In genomic region chr4:158169931-158170690, GRCh38 we compare ENCODE assay signal across 9 cellular contexts. TPM values are rescaled to one million over a fixed set of nuclear protein-coding genes. Genes with fewer than 3 reads are reported as not detected.
DNase-seq lines count a peak whose midpoint lies in the region; ATAC-seq, FAIRE-seq and TF ChIP-seq lines count a peak whose summit lies in the region.
"Had no signal": no experiment of that assay in that cellular context is flagged by ENCODE, and none has a peak within 500 bp of the region (broad histone marks: within the 10 kb centered on the region; RNA-seq: fewer than 3 reads in every experiment).

No MANE protein-coding gene starts in this region.

- peak; percentile 15 for DNase-seq in HCEC 1CT
- no peak for DNase-seq in WTC11 (ENCODE audit: low spot score)
- no peak for DNase-seq in keratinocyte (ENCODE audit: low read depth, low spot score)
- no peak for DNase-seq in mucosa of descending colon
- DNase-seq in stimulated activated CD4-positive, alpha-beta T cell treated with anti-CD3 and anti-CD28 coated beads, Interleukin-15, amount 100 ng/mL, for 24 hours = no peak

- H3K27ac ChIP-seq in keratinocyte (ENCODE audit: control insufficient read depth, insufficient read depth, low read length) (no peak overlapping the region), stomach smooth muscle (ENCODE audit: low read length) (peak overlapping the region; percentile 42)
- H3K27ac ChIP-seq: SJSA1 had no signal

- POLR2A ChIA-PET in WTC11 (lab: Charles Lee) = no interaction called here

- TF ChIP-seq CTCF in WTC11 (IDR thresholded peaks at IDR 0.05) (no peak), keratinocyte (optimal IDR thresholded peaks at IDR 0.05 in 1 of 3, IDR thresholded peaks at IDR 0.05 in 1 of 3, conservative IDR thresholded peaks at IDR 0.05 in 1 of 3; ENCODE audit: extremely low read depth in 1 of 3, insufficient read depth in 2 of 3, low read length in 3 of 3) (no peak), mucosa of descending colon (IDR thresholded peaks at IDR 0.05) (no peak)

- H3K4me1 Mint-ChIP-seq in WTC11 = peaks cover 8% of the 10 kb centered on the region

- no peak overlapping the region for H3K4me3 Mint-ChIP-seq in WTC11

- FAIRE-seq in keratinocyte (lab: Jason Lieb, UNC) = no peak

- H2AFZ ChIP-seq in keratinocyte (ENCODE audit: control insufficient read depth, low read length) = peak overlapping the region; percentile 8

- H3K36me3 Mint-ChIP-seq in WTC11 = no peaks in the 10 kb centered on the region

- H3K4me1 ChIP-seq in keratinocyte (ENCODE audit: control insufficient read depth, extremely low read depth, insufficient read depth, low read length) (peaks cover 17% of the 10 kb centered on the region), stomach smooth muscle (ENCODE audit: control insufficient read depth, insufficient read depth, low read length) (peaks cover 20% of the 10 kb centered on the region), mucosa of descending colon (ENCODE audit: low read depth) (peaks cover 13% of the 10 kb centered on the region)

- ATAC-seq in WTC11 (peak; percentile 87), mucosa of descending colon (no peak), GM19397 (IDR thresholded peaks at IDR 0.05; ENCODE audit: unreplicated experiment) (no peak), HG02623 (IDR thresholded peaks at IDR 0.05; ENCODE audit: unreplicated experiment) (no peak)

- CTCF ChIA-PET in WTC11 (lab: Charles Lee) = interaction anchor here (0.7 to 3.1 kb wide), 7 partner anchors 12 to 166 kb away, joined by 3 to 12 read pairs (median 6); no protein-coding TSS in a partner anchor

- H3K4me3 ChIP-seq in keratinocyte (ENCODE audit: control insufficient read depth in 2 of 3, extremely low read depth in 1 of 3, insufficient read depth in 2 of 3, low read depth in 1 of 3, low read length in 3 of 3) (no peak overlapping the region), stomach smooth muscle (ENCODE audit: low read length in 2 of 2) (peak overlapping the region; percentile 71 to 76), mucosa of descending colon (no peak overlapping the region)
- H3K4me3 ChIP-seq: SJSA1 had no signal

- no peaks in the 10 kb centered on the region for H4K20me1 ChIP-seq in keratinocyte (ENCODE audit: control insufficient read depth, extremely low read depth, insufficient read depth, low read length)

- no peak overlapping the region for H3K27ac Mint-ChIP-seq in WTC11

- no peaks in the 10 kb centered on the region for H3K36me3 ChIP-seq in keratinocyte (ENCODE audit: control insufficient read depth in 2 of 2, extremely low read depth in 1 of 2, insufficient read depth in 2 of 2, low read length in 2 of 2)
- no peaks in the 10 kb centered on the region for H3K36me3 ChIP-seq in stomach smooth muscle (ENCODE audit: control insufficient read depth in 2 of 2, insufficient read depth in 2 of 2, low read length in 2 of 2)
- no peaks in the 10 kb centered on the region for H3K36me3 ChIP-seq in mucosa of descending colon (ENCODE audit: low read depth)
- H3K36me3 ChIP-seq: SJSA1 had no signal

- H3K9me3 Mint-ChIP-seq in WTC11 = no peaks in the 10 kb centered on the region

- intact Hi-C loops in mucosa of descending colon (cut with DNase I, micrococcal nuclease) = loop anchor here in 1 of 2 donors (5.0 kb wide), 1 partner anchor 178 kb away; no protein-coding TSS in a partner anchor

- H3K9me3 ChIP-seq in keratinocyte (ENCODE audit: control insufficient read depth, low read depth, low read length) (no peaks in the 10 kb centered on the region), stomach smooth muscle (ENCODE audit: control insufficient read depth in 2 of 2, low read length in 2 of 2) (no peaks in the 10 kb centered on the region), mucosa of descending colon (no peaks in the 10 kb centered on the region)
- H3K9me3 ChIP-seq: SJSA1 had no signal

- no peaks in the 10 kb centered on the region for H3K27me3 Mint-ChIP-seq in WTC11 (ENCODE audit: low read depth)

- no peaks in the 10 kb centered on the region for H3K9me1 ChIP-seq in keratinocyte (ENCODE audit: control insufficient read depth, extremely low read depth, insufficient read depth, low read length)

- no peak overlapping the region for H3K9ac ChIP-seq in keratinocyte (ENCODE audit: control insufficient read depth, extremely low read depth, insufficient read depth, low read length)
- H3K9ac ChIP-seq in stomach smooth muscle (ENCODE audit: low read length in 2 of 2) = peak overlapping the region; percentile 48 to 59

- no peaks in the 10 kb centered on the region for H3K79me2 ChIP-seq in keratinocyte (ENCODE audit: control insufficient read depth, insufficient read depth, low read length)

- dilution Hi-C loops in keratinocyte (cut with MboI; ENCODE audit: extremely low pct_ligation_motif_present, low sequenced_read_pairs) = no loop called here

- no peak overlapping the region for H3K4me2 ChIP-seq in keratinocyte (ENCODE audit: control insufficient read depth, extremely low read depth, insufficient read depth, low read depth, low read length)

- no peaks in the 10 kb centered on the region for H3K27me3 ChIP-seq in keratinocyte (ENCODE audit: control insufficient read depth, extremely low read depth, insufficient read depth, low read length)
- no peaks in the 10 kb centered on the region for H3K27me3 ChIP-seq in stomach smooth muscle (ENCODE audit: control insufficient read depth in 1 of 2, insufficient read depth in 2 of 2, low read length in 2 of 2)
- H3K27me3 ChIP-seq: SJSA1 had no signal

TF ChIP-seq in WTC11, 78 proteins besides CTCF, POLR2A, EP300 and RAD21 (continues in another document):
- TF ChIP-seq, protein P1, sequence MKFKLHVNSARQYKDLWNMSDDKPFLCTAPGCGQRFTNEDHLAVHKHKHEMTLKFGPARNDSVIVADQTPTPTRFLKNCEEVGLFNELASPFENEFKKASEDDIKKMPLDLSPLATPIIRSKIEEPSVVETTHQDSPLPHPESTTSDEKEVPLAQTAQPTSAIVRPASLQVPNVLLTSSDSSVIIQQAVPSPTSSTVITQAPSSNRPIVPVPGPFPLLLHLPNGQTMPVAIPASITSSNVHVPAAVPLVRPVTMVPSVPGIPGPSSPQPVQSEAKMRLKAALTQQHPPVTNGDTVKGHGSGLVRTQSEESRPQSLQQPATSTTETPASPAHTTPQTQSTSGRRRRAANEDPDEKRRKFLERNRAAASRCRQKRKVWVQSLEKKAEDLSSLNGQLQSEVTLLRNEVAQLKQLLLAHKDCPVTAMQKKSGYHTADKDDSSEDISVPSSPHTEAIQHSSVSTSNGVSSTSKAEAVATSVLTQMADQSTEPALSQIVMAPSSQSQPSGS (CRISPR knock-in tag; IDR thresholded peaks at IDR 0.05; ENCODE audit: borderline replicate concordance, low read depth) = no peak
- TF ChIP-seq, protein P2, sequence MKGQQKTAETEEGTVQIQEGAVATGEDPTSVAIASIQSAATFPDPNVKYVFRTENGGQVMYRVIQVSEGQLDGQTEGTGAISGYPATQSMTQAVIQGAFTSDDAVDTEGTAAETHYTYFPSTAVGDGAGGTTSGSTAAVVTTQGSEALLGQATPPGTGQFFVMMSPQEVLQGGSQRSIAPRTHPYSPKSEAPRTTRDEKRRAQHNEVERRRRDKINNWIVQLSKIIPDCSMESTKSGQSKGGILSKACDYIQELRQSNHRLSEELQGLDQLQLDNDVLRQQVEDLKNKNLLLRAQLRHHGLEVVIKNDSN (CRISPR knock-in tag; IDR thresholded peaks at IDR 0.05) = no peak
- TF ChIP-seq HMGA2 (CRISPR knock-in tag; IDR thresholded peaks at IDR 0.05) = no peak
- TF ChIP-seq, protein P3, sequence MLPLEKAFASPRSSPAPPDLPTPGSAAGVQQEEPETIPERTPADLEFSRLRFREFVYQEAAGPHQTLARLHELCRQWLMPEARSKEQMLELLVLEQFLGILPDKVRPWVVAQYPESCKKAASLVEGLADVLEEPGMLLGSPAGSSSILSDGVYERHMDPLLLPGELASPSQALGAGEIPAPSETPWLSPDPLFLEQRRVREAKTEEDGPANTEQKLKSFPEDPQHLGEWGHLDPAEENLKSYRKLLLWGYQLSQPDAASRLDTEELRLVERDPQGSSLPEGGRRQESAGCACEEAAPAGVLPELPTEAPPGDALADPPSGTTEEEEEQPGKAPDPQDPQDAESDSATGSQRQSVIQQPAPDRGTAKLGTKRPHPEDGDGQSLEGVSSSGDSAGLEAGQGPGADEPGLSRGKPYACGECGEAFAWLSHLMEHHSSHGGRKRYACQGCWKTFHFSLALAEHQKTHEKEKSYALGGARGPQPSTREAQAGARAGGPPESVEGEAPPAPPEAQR (CRISPR knock-in tag; IDR thresholded peaks at IDR 0.05) = no peak
- no peak for TF ChIP-seq TEAD4 (CRISPR knock-in tag; IDR thresholded peaks at IDR 0.05)
- no peak for TF ChIP-seq NR2C2 (CRISPR knock-in tag; IDR thresholded peaks at IDR 0.05)

RNA-seq across cellular contexts. Expression of gene GASK1B, which starts 2.7 kb away (rescaled TPM):
- total RNA-seq in WTC11 (2021) = 0.23 to 0.32 TPM (median 0.24 TPM) in 3 replicates
- polyA plus RNA-seq in keratinocyte = 1.4 to 3.1 TPM (median 2.1 TPM) in 3 replicates
- polyA plus RNA-seq in keratinocyte (2011; ENCODE audit: low read depth) = 0.41 TPM
- polyA plus RNA-seq in keratinocyte (2011; cell fraction: cytosol; rRNA removed) = 1.1 and 1.9 TPM in 2 replicates
- polyA plus RNA-seq in keratinocyte (2011; cell fraction: nucleus; rRNA removed) = 2.0 and 3.9 TPM in 2 replicates
- 0.51 and 1.4 TPM in 2 replicates for polyA plus RNA-seq in keratinocyte (2012; ENCODE audit: low replicate concordance)
- polyA minus RNA-seq in keratinocyte = 1.1 to 7.3 TPM (median 4.4 TPM) in 3 replicates
- 1.9 TPM for polyA minus RNA-seq in keratinocyte (2011; cell fraction: cytosol; rRNA and poly(A)+ RNA removed)
- 3.5 and 6.3 TPM in 2 replicates for polyA minus RNA-seq in keratinocyte (2011; cell fraction: nucleus; rRNA and poly(A)+ RNA removed)
- 10 to 100 TPM; 10.3 to 21.6 (median 20.2) TPM for total RNA-seq in mucosa of descending colon

RNA-seq across cellular contexts. Expression of gene TMEM144, which starts 40.2 kb away (rescaled TPM):
- 3.8 to 5.3 TPM (median 4.1 TPM) in 3 replicates for total RNA-seq in WTC11 (2021)
- polyA plus RNA-seq in keratinocyte = 2.8 to 4.0 TPM (median 3.3 TPM) in 3 replicates
- 0.52 TPM for polyA plus RNA-seq in keratinocyte (2011; ENCODE audit: low read depth)
- polyA plus RNA-seq in keratinocyte (2011; cell fraction: cytosol; rRNA removed) = 1.3 and 2.7 TPM in 2 replicates
- polyA plus RNA-seq in keratinocyte (2011; cell fraction: nucleus; rRNA removed) = 4.2 TPM in 2 replicates
- polyA plus RNA-seq in keratinocyte (2012; ENCODE audit: low replicate concordance) = 1.4 and 2.6 TPM in 2 replicates
- polyA minus RNA-seq in keratinocyte = 4.0 to 16.4 TPM (median 5.7 TPM) in 3 replicates
- 3.6 TPM for polyA minus RNA-seq in keratinocyte (2011; cell fraction: cytosol; rRNA and poly(A)+ RNA removed)
- 8.1 and 17.6 TPM in 2 replicates for polyA minus RNA-seq in keratinocyte (2011; cell fraction: nucleus; rRNA and poly(A)+ RNA removed)
- 10 to 100 TPM; 16.1 to 36.7 (median 32.4) TPM for total RNA-seq in mucosa of descending colon

Comparison
In these comparisons a context has a peak if more than half of its experiments do, and no peak if none do; other contexts are left out.
1. H3K4me3 ChIP-seq: peak in stomach smooth muscle (2 of 2); none in keratinocyte (0 of 3) and mucosa of descending colon (single experiment).